In genomic region chr15:51879555-51879954, GRCh38 we compare ENCODE assay signal across 13 cellular contexts. TPM values are rescaled to one million over a fixed set of nuclear protein-coding genes. Genes with fewer than 3 reads are reported as not detected.
DNase-seq lines count a peak whose midpoint lies in the region; ATAC-seq, FAIRE-seq and TF ChIP-seq lines count a peak whose summit lies in the region.
"Had no signal": no experiment of that assay in that cellular context is flagged by ENCODE, and none has a peak within 500 bp of the region (broad histone marks: within the 10 kb centered on the region; RNA-seq: fewer than 3 reads in every experiment).

No MANE protein-coding gene starts in this region.

- DNase-seq in RCC 7860 (ENCODE audit: low spot score) (peak; percentile 15), endothelial cell of umbilical vein (ENCODE audit: low read depth, low spot score) (no peak), ovary (no peak)
- no peak for DNase-seq in activated CD4-positive, alpha-beta T cell treated with anti-CD3 and anti-CD28 coated beads, Interleukin-2, amount 10 ng/mL, durations not matched to agents 7 days and 5 days
- DNase-seq: activated CD8-positive, alpha-beta memory T cell treated with anti-CD3 and anti-CD28 coated beads, Interleukin-2, amount 50 U/mL, for 4 hours; hypothalamus had no signal

- no peaks in the 10 kb centered on the region for H3K9me1 ChIP-seq in endothelial cell of umbilical vein (replicated peaks; ENCODE audit: control insufficient read depth, extremely low read depth, insufficient read depth, low read length)

- TF ChIP-seq POLR2A in endothelial cell of umbilical vein (IDR thresholded peaks at IDR 0.05; ENCODE audit: low read depth, low read length) (no peak), ovary (IDR thresholded peaks at IDR 0.05) (no peak)

- dilution Hi-C loops in endothelial cell of umbilical vein (cut with MboI; ENCODE audit: extremely low pct_ligation_motif_present, low sequenced_read_pairs), result no loop called here

- no peak for TF ChIP-seq EP300 in ovary (IDR thresholded peaks at IDR 0.05)

- CTCF ChIA-PET in endothelial cell of umbilical vein (lab: Charles Lee), result interaction anchor here (0.8 to 2.7 kb wide), 7 partner anchors 9 to 103 kb away, joined by 3 to 23 read pairs (median 3); no protein-coding TSS in a partner anchor
- CTCF ChIA-PET in activated CD4-positive, alpha-beta T cell treated with anti-CD3 and anti-CD28 coated beads, Interleukin-2, amount 10 ng/mL, durations not matched to agents 7 days and 5 days (lab: Charles Lee), result interaction anchor here (0.6 to 0.7 kb wide), 2 partner anchors 324 to 759 kb away, joined by 3 read pairs; no protein-coding TSS in a partner anchor

- H3K9me3 ChIP-seq in endothelial cell of umbilical vein (replicated peaks; ENCODE audit: control insufficient read depth, insufficient read depth, low read length) (no peaks in the 10 kb centered on the region), ovary (no peaks in the 10 kb centered on the region)

- intact Hi-C loops in endothelial cell of umbilical vein (cut with micrococcal nuclease) (loop anchor here (1.0 to 5.0 kb wide), 4 partner anchors 33 to 613 kb away; no protein-coding TSS in a partner anchor), ovary (cut with DNase I) (no loop called here)

- H3K27me3 ChIP-seq in ACC112 (ENCODE audit: insufficient read depth, low read length) (no peaks in the 10 kb centered on the region), endothelial cell of umbilical vein (ENCODE audit: control insufficient read depth in 2 of 2, insufficient read depth in 2 of 2, low read length in 2 of 2) (no peaks in the 10 kb centered on the region), ovary (no peaks in the 10 kb centered on the region)
- H3K27me3 ChIP-seq: BLaER1 treated with 17β-estradiol and CSF1 and Interleukin-3, amounts not matched to agents 10 nM and 100 nM had no signal

- H3K9ac ChIP-seq in endothelial cell of umbilical vein (replicated peaks; ENCODE audit: extremely low read depth, insufficient read depth, low read length), result peak overlapping the region; percentile 83
- H3K9ac ChIP-seq: BLaER1 treated with 17β-estradiol and CSF1 and Interleukin-3, amounts not matched to agents 10 nM and 100 nM had no signal

- H3K4me1 Mint-ChIP-seq in nephron, result peaks cover 55% of the 10 kb centered on the region
- H3K4me1 Mint-ChIP-seq in activated CD4-positive, alpha-beta T cell treated with anti-CD3 and anti-CD28 coated beads, Interleukin-2, amount 10 ng/mL, durations not matched to agents 7 days and 5 days, result no peaks in the 10 kb centered on the region

- H3K36me3 Mint-ChIP-seq in nephron (ENCODE audit: low read depth), result peaks cover 16% of the 10 kb centered on the region
- peaks cover 34% of the 10 kb centered on the region for H3K36me3 Mint-ChIP-seq in activated CD4-positive, alpha-beta T cell treated with anti-CD3 and anti-CD28 coated beads, Interleukin-2, amount 10 ng/mL, durations not matched to agents 7 days and 5 days (ENCODE audit: low read depth)

- no peak overlapping the region for H3K4me3 Mint-ChIP-seq in nephron
- H3K4me3 Mint-ChIP-seq in activated CD4-positive, alpha-beta T cell treated with anti-CD3 and anti-CD28 coated beads, Interleukin-2, amount 10 ng/mL, durations not matched to agents 7 days and 5 days, result no peak overlapping the region
- H3K4me3 Mint-ChIP-seq: neural crest cell, type B pancreatic cell had no signal

- H3K27me3 Mint-ChIP-seq in nephron (ENCODE audit: low read depth), result no peaks in the 10 kb centered on the region
- no peaks in the 10 kb centered on the region for H3K27me3 Mint-ChIP-seq in activated CD4-positive, alpha-beta T cell treated with anti-CD3 and anti-CD28 coated beads, Interleukin-2, amount 10 ng/mL, durations not matched to agents 7 days and 5 days
- H3K27me3 Mint-ChIP-seq: type B pancreatic cell had no signal

- TF ChIP-seq CTCF in endothelial cell of umbilical vein (IDR thresholded peaks at IDR 0.05; ENCODE audit: extremely low read depth in 1 of 2, insufficient read depth in 1 of 2, low read depth in 1 of 2, low read length in 2 of 2), result no peak
- no peak for TF ChIP-seq CTCF in nephron (IDR thresholded peaks at IDR 0.05; ENCODE audit: unreplicated experiment in 3 of 3)
- no peak for TF ChIP-seq CTCF in ovary (IDR thresholded peaks at IDR 0.05)

- no peak overlapping the region; the same call in 1 of the 2 replicates for H3K4me3 ChIP-seq in ACC112 (ENCODE audit: low read depth, low read length)
- H3K4me3 ChIP-seq in endothelial cell of umbilical vein (replicated peaks in 1 of 3; ENCODE audit: insufficient read depth in 1 of 3, low read depth in 1 of 3, low read length in 3 of 3), result peak overlapping the region in 1 of 3 experiments; percentile 24
- H3K4me3 ChIP-seq in ovary, result no peak overlapping the region
- H3K4me3 ChIP-seq: BLaER1 treated with 17β-estradiol and CSF1 and Interleukin-3, amounts not matched to agents 10 nM and 100 nM had no signal

- H3K27ac Mint-ChIP-seq in nephron, result peak overlapping the region; percentile 88 to 94 (median 94)
- no peak overlapping the region for H3K27ac Mint-ChIP-seq in activated CD4-positive, alpha-beta T cell treated with anti-CD3 and anti-CD28 coated beads, Interleukin-2, amount 10 ng/mL, durations not matched to agents 7 days and 5 days

- no peaks in the 10 kb centered on the region for H4K20me1 ChIP-seq in endothelial cell of umbilical vein (replicated peaks; ENCODE audit: control insufficient read depth, extremely low read depth, insufficient read depth, low read length)

- ATAC-seq in HG03280 (IDR thresholded peaks at IDR 0.05; ENCODE audit: unreplicated experiment) (no peak), HG02759 (IDR thresholded peaks at IDR 0.05; ENCODE audit: unreplicated experiment) (no peak)

- H3K4me1 ChIP-seq in ACC112 (ENCODE audit: control insufficient read depth, insufficient read depth, low read length, unreplicated experiment) (peaks cover 74% of the 10 kb centered on the region), endothelial cell of umbilical vein (ENCODE audit: control insufficient read depth, extremely low read depth, insufficient read depth, low read length) (peaks cover 42% of the 10 kb centered on the region), ovary (ENCODE audit: insufficient read depth) (peaks cover 4% of the 10 kb centered on the region)

- peak; percentile 66 for FAIRE-seq in RCC 7860 (lab: Jason Lieb, UNC)
- no peak for FAIRE-seq in endothelial cell of umbilical vein (lab: Jason Lieb, UNC)

- H3K36me3 ChIP-seq in ACC112 (ENCODE audit: insufficient read depth, low read length), result no peaks in the 10 kb centered on the region
- peaks cover 0 to 4% of the 10 kb centered on the region in 2 experiments for H3K36me3 ChIP-seq in endothelial cell of umbilical vein (ENCODE audit: control insufficient read depth in 2 of 2, extremely low read depth in 1 of 2, insufficient read depth in 2 of 2, low read length in 2 of 2)
- H3K36me3 ChIP-seq in ovary, result no peaks in the 10 kb centered on the region

- POLR2A ChIA-PET in endothelial cell of umbilical vein (lab: Charles Lee), result interaction anchor here (0.6 kb wide), 1 partner anchor 25 kb away, joined by 7 read pairs; no protein-coding TSS in a partner anchor
- POLR2A ChIA-PET in activated CD4-positive, alpha-beta T cell treated with anti-CD3 and anti-CD28 coated beads, Interleukin-2, amount 10 ng/mL, durations not matched to agents 7 days and 5 days (lab: Charles Lee), result no interaction called here

- H3K9me3 Mint-ChIP-seq in nephron, result no peaks in the 10 kb centered on the region
- H3K9me3 Mint-ChIP-seq in activated CD4-positive, alpha-beta T cell treated with anti-CD3 and anti-CD28 coated beads, Interleukin-2, amount 10 ng/mL, durations not matched to agents 7 days and 5 days, result no peaks in the 10 kb centered on the region
- H3K9me3 Mint-ChIP-seq: neural crest cell had no signal

- H3K79me2 ChIP-seq in ACC112 (ENCODE audit: control insufficient read depth, insufficient read depth, low read length, unreplicated experiment) (peaks cover 52% of the 10 kb centered on the region), endothelial cell of umbilical vein (ENCODE audit: control insufficient read depth, insufficient read depth, low read length) (peaks cover 55% of the 10 kb centered on the region)

- WGBS in ovary, 3 donors, result 11 to 22% (median 16%) methylated on average over 1 of the region's 1 CpG

- no peak overlapping the region for H2AFZ ChIP-seq in ACC112 (ENCODE audit: low read length, unreplicated experiment)
- no peak overlapping the region for H2AFZ ChIP-seq in endothelial cell of umbilical vein (ENCODE audit: low read depth, low read length)

- peak overlapping the region; percentile 99 for H3K27ac ChIP-seq in ACC112 (ENCODE audit: low read depth, low read length)
- H3K27ac ChIP-seq in endothelial cell of umbilical vein (ENCODE audit: insufficient read depth, low read depth, low read length), result peak overlapping the region; percentile 93
- H3K27ac ChIP-seq in ovary, result peak overlapping the region in 1 of 2 donors; percentile 0
- H3K27ac ChIP-seq: BLaER1 treated with 17β-estradiol and CSF1 and Interleukin-3, amounts not matched to agents 10 nM and 100 nM had no signal

- H3K4me2 ChIP-seq in endothelial cell of umbilical vein (ENCODE audit: insufficient read depth, low read length), result peak overlapping the region; percentile 74
- H3K4me2 ChIP-seq: BLaER1 treated with 17β-estradiol and CSF1 and Interleukin-3, amounts not matched to agents 10 nM and 100 nM had no signal

- no TSS peak for BruUV-seq in endothelial cell of umbilical vein (replicated peaks; lab: Mats Ljungman, UMichigan)

TF ChIP-seq in endothelial cell of umbilical vein, 7 proteins besides CTCF, POLR2A, EP300 and RAD21 (continues in another document):
- TF ChIP-seq GATA2 (IDR thresholded peaks at IDR 0.05; ENCODE audit: insufficient read depth, insufficient read length, low read depth, low read length) (no peak), JUN (IDR thresholded peaks at IDR 0.05; ENCODE audit: borderline replicate concordance, insufficient read depth, insufficient read length, low read depth) (no peak), POLR2AphosphoS5 (IDR thresholded peaks at IDR 0.05; ENCODE audit: insufficient read depth, low read depth, low read length) (no peak), MYC (IDR thresholded peaks at IDR 0.05; ENCODE audit: low read depth, low read length) (no peak), FOS (IDR thresholded peaks at IDR 0.05; ENCODE audit: borderline replicate concordance, insufficient read depth, low read length) (no peak)

RNA-seq across cellular contexts. Expression of gene TMOD3, which starts 50.1 kb away (rescaled TPM):
- total RNA-seq in endothelial cell of umbilical vein (63.7 and 64.3 TPM in 2 replicates), ovary (10 to 100 TPM; 13.6 to 35.5 (median 29.3) TPM)
- polyA plus RNA-seq in endothelial cell of umbilical vein (7.6 and 10.4 TPM in 2 replicates), ovary (10 to 100 TPM in 1 of 2 donors, 1 to 10 TPM in 1; 9.4 to 24.1 TPM)
- polyA plus RNA-seq in endothelial cell of umbilical vein (2011; cell fraction: cytosol; rRNA removed), result 11.2 and 12.1 TPM in 2 replicates
- polyA plus RNA-seq in endothelial cell of umbilical vein (2011; cell fraction: nucleus; rRNA removed), result 11.2 and 15.0 TPM in 2 replicates
- 23.2 and 28.8 TPM in 2 replicates for polyA plus RNA-seq in endothelial cell of umbilical vein (2012)
- 24.7 and 41.7 TPM in 2 replicates for polyA minus RNA-seq in endothelial cell of umbilical vein
- 17.8 TPM for polyA minus RNA-seq in endothelial cell of umbilical vein (2011; cell fraction: cytosol; rRNA and poly(A)+ RNA removed)
- 42.3 and 50.2 TPM in 2 replicates for polyA minus RNA-seq in endothelial cell of umbilical vein (2011; cell fraction: nucleus; rRNA and poly(A)+ RNA removed)
- 10 to 100 TPM; 66.0 to 66.1 TPM for total RNA-seq in activated CD4-positive, alpha-beta T cell treated with anti-CD3 and anti-CD28 coated beads, Interleukin-2, amount 10 ng/mL, durations not matched to agents 7 days and 5 days
